ENCODE assay signal across 8 cellular contexts in the genomic region with DNA sequence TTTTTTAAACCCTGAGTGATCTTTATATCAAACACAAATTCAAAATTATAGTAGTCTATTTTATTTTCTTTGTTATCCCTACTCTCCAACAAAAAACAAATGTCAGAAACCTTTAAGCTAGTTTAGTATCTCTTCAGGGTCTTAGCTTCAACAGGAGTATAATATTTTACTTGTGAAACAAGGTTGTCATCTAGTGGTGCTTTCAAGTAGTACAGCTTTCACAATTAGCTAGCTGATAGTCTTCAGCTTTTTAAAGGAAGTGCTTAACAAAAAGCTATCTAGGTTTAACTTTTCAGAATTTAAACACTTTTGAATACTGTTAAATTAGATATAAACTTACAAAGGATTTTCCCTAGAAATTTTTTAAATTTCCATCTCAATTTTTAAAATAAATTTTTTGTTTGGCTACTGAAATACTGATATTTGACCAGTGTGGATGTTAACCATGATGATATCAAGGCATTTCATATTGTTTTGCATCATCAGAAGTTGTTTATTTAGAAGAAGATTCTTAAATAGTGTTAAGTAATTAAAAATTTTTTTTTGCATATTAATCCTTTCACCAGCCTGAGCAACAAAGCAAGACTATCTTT. TPM values are rescaled to one million over a fixed set of nuclear protein-coding genes. Genes with fewer than 3 reads are reported as not detected.
DNase-seq lines count a peak whose midpoint lies in the region; ATAC-seq and TF ChIP-seq lines count a peak whose summit lies in the region.

No MANE protein-coding gene starts in this region.

- TF ChIP-seq CTCF in cardiac fibroblast (IDR thresholded peaks at IDR 0.05; ENCODE audit: low read depth, low read length) (peak; percentile 88), tibial nerve (IDR thresholded peaks at IDR 0.05) (peak; percentile 71 to 94 (median 80))

- TF ChIP-seq EP300 in tibial nerve (IDR thresholded peaks at IDR 0.05) = no peak

- peak; percentile 63 for DNase-seq in GF-D8 (lab: John Stamatoyannopoulos, UW)
- peak; percentile 56 for DNase-seq in NCI-H82 treated with DMSO at 0.1 percent for 48 hours (lab: John Stamatoyannopoulos, UW; ENCODE audit: unreplicated experiment)
- peak; percentile 78 to 81 for DNase-seq in cardiac fibroblast (ENCODE audit: low read depth in 2 of 2)
- peak; percentile 79 for DNase-seq in left kidney (ENCODE audit: low read depth, low spot score)
- DNase-seq in tibial nerve (ENCODE audit: low spot score in 2 of 2) = peak in 1 of 2 donors; percentile 22
- no peak for DNase-seq in activated naive CD4-positive, alpha-beta T cell treated with anti-CD3 and anti-CD28 coated beads for 36 hours

- H3K27me3 Mint-ChIP-seq in activated naive CD4-positive, alpha-beta T cell treated with anti-CD3 and anti-CD28 coated beads for 36 hours (ENCODE audit: low read depth) = no peaks in the 10 kb centered on the region

- H3K4me3 Mint-ChIP-seq in activated naive CD4-positive, alpha-beta T cell treated with anti-CD3 and anti-CD28 coated beads for 36 hours = no peak overlapping the region

- H3K4me3 ChIP-seq in cardiac fibroblast (replicated peaks in 1 of 2; ENCODE audit: low read depth in 2 of 2, low read length in 2 of 2) (no peak overlapping the region), tibial nerve (no peak overlapping the region)

- CTCF ChIA-PET in activated naive CD4-positive, alpha-beta T cell treated with anti-CD3 and anti-CD28 coated beads for 36 hours (lab: Charles Lee) = interaction anchor here (0.7 to 1.7 kb wide), 12 partner anchors 11 to 1040 kb away, joined by 3 to 11 read pairs (median 4); no protein-coding TSS in a partner anchor

- no peaks in the 10 kb centered on the region for H3K36me3 ChIP-seq in tibial nerve

- H3K27ac ChIP-seq in tibial nerve = no peak overlapping the region

- peak; percentile 70 for ATAC-seq in GM21367 (IDR thresholded peaks at IDR 0.05; ENCODE audit: unreplicated experiment)
- ATAC-seq in HG03521 (IDR thresholded peaks at IDR 0.05; ENCODE audit: unreplicated experiment) = peak; percentile 49

- peaks cover 0 to under 1% (median 0%) of the 10 kb centered on the region in 4 donors for H3K9me3 ChIP-seq in tibial nerve

- no peaks in the 10 kb centered on the region for H3K27me3 ChIP-seq in tibial nerve

- TF ChIP-seq POLR2A in tibial nerve (IDR thresholded peaks at IDR 0.05) = no peak

- no peak overlapping the region for H3K27ac Mint-ChIP-seq in activated naive CD4-positive, alpha-beta T cell treated with anti-CD3 and anti-CD28 coated beads for 36 hours

- peaks cover 20% of the 10 kb centered on the region for H3K4me1 Mint-ChIP-seq in activated naive CD4-positive, alpha-beta T cell treated with anti-CD3 and anti-CD28 coated beads for 36 hours (ENCODE audit: low read depth)

- peaks cover 0 to 4% (median 0%) of the 10 kb centered on the region in 4 donors for H3K4me1 ChIP-seq in tibial nerve

- H3K36me3 Mint-ChIP-seq in activated naive CD4-positive, alpha-beta T cell treated with anti-CD3 and anti-CD28 coated beads for 36 hours (ENCODE audit: low read depth) = no peaks in the 10 kb centered on the region

- intact Hi-C loops in activated naive CD4-positive, alpha-beta T cell treated with anti-CD3 and anti-CD28 coated beads for 36 hours (cut with micrococcal nuclease) = loop anchor here (1.0 kb wide), 4 partner anchors 35 to 1039 kb away; no protein-coding TSS in a partner anchor

- no peaks in the 10 kb centered on the region for H3K9me3 Mint-ChIP-seq in activated naive CD4-positive, alpha-beta T cell treated with anti-CD3 and anti-CD28 coated beads for 36 hours

RNA-seq across cellular contexts. Expression of gene TDRD3, which starts 34.2 kb away (rescaled TPM):
- total RNA-seq in tibial nerve = 10 to 100 TPM; 31.2 to 38.5 (median 35.1) TPM
- total RNA-seq in activated naive CD4-positive, alpha-beta T cell treated with anti-CD3 and anti-CD28 coated beads for 36 hours = 10 to 100 TPM; 13.5 to 14.2 TPM
